Comparison of ENCODE assay signal across 24 cellular contexts in the genomic region with DNA sequence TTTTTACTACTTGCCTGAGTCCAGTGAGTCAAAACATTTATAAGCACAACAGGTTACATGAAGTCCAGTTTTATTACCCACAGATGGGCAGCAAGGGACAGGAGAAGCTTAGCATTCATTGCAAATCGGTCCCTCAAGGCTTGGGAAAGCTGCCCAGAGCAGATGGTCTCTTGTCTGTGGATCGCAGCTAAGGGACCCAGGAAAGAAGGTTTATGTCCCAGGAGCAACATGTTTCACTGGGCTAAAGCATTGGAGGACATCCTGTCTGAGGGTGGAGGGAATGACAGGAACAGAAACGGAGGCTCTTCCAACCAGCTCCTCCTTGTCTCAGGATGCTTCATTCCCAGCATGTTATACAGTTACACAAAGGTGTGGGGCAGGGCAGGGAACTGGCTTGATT. TPM values are rescaled to one million over a fixed set of nuclear protein-coding genes. Genes with fewer than 3 reads are reported as not detected.
DNase-seq lines count a peak whose midpoint lies in the region; ATAC-seq, FAIRE-seq and TF ChIP-seq lines count a peak whose summit lies in the region.
"Had no signal": no experiment of that assay in that cellular context is flagged by ENCODE, and none has a peak within 500 bp of the region (broad histone marks: within the 10 kb centered on the region; RNA-seq: fewer than 3 reads in every experiment).

No MANE protein-coding gene starts in this region.

- WGBS in H1 (ENCODE audit: extremely low coverage in 1 of 2, insufficient coverage in 1 of 2, insufficient read length in 1 of 2, insufficient replicate concordance in 2 of 2, low coverage in 1 of 2, low lambda C conversion rate in 2 of 2, missing lambda C conversion rate in 1 of 2), 2 experiments = 80% methylated on average over 3 of the region's 3 CpGs; no CpG with 5 or more reads in 1 of the 2 experiments
- 96% methylated on average over 3 of the region's 3 CpGs for WGBS in mesenchymal stem cell

- no peaks in the 10 kb centered on the region for H3K23me2 ChIP-seq in H1 (ENCODE audit: low read depth, low read length)

- no peak overlapping the region for H2BK120ac ChIP-seq in H1 (replicated peaks; ENCODE audit: low read depth, low read length)
- H2BK120ac ChIP-seq in mesenchymal stem cell (ENCODE audit: low read depth, low read length) = no peak overlapping the region

- CTCF ChIA-PET in H1 (lab: Charles Lee; ENCODE audit: partially characterized antibody) = interaction anchor here (0.6 to 1.5 kb wide), 3 partner anchors 29 to 595 kb away, joined by 3 to 4 read pairs (median 3); no protein-coding TSS in a partner anchor

- no peak overlapping the region for H4K5ac ChIP-seq in H1 (ENCODE audit: insufficient read length, low read depth, low read length)

- H3K4me1 ChIP-seq in H1 (replicated peaks in 1 of 4; ENCODE audit: control insufficient read depth in 3 of 4, insufficient read depth in 4 of 4, low read length in 3 of 4) (peaks cover 0 to 8% (median 1%) of the 10 kb centered on the region in 4 experiments; a peak in 2 of 7 replicates), mesenchymal stem cell (ENCODE audit: control insufficient read depth, insufficient read depth, low read depth, low read length) (no peaks in the 10 kb centered on the region)

- H3K18ac ChIP-seq in H1 (ENCODE audit: extremely low read depth, low read length) (no peak overlapping the region), mesenchymal stem cell (ENCODE audit: low read depth in 1 of 2, low read length in 2 of 2) (no peak overlapping the region)

- H3K36me3 ChIP-seq in H1 (ENCODE audit: control insufficient read depth in 2 of 4, insufficient read depth in 4 of 4, low read length in 3 of 4) (peaks cover 0 to 37% (median 3%) of the 10 kb centered on the region in 4 experiments; a peak in 4 of 8 replicates), mesenchymal stem cell (ENCODE audit: control insufficient read depth in 1 of 2, insufficient read depth in 2 of 2, low read depth in 1 of 2, low read length in 2 of 2) (peaks cover 0 to 5% of the 10 kb centered on the region in 2 experiments)
- H3K36me3 ChIP-seq: MG63 had no signal

- H2BK20ac ChIP-seq in H1 (ENCODE audit: low read length) = no peak overlapping the region

- H2AFZ ChIP-seq in H1 (ENCODE audit: low read length) (no peak overlapping the region), mesenchymal stem cell (ENCODE audit: low read depth, low read length) (no peak overlapping the region)

- peaks cover 27% of the 10 kb centered on the region for H3K4me1 Mint-ChIP-seq in stimulated activated naive CD8-positive, alpha-beta T cell treated with anti-CD3 and anti-CD28 coated beads, Interleukin-15, amount 100 ng/mL, for 72 hours

- H4K91ac ChIP-seq in H1 (replicated peaks; ENCODE audit: insufficient read length, low read length) (no peak overlapping the region), mesenchymal stem cell (ENCODE audit: low read length) (no peak overlapping the region)

- FAIRE-seq in H1 (lab: Jason Lieb, UNC) = no peak
- FAIRE-seq: GM18507, H54 had no signal

- TF ChIP-seq EP300 in H1 (IDR thresholded peaks at IDR 0.05; ENCODE audit: borderline replicate concordance in 1 of 2, low read depth in 2 of 2, low read length in 2 of 2) = no peak

- H3K14ac ChIP-seq in H1 (ENCODE audit: insufficient read length) = no peak overlapping the region
- H3K14ac ChIP-seq in mesenchymal stem cell (ENCODE audit: low read length in 2 of 2) = no peak overlapping the region

- H3K4me2 ChIP-seq in H1 (ENCODE audit: insufficient read depth in 1 of 2, low read depth in 2 of 2, low read length in 2 of 2) (no peak overlapping the region), mesenchymal stem cell (ENCODE audit: low read length, poor library complexity, severe bottlenecking) (no peak overlapping the region)

- H4K20me1 ChIP-seq in H1 (replicated peaks in 1 of 2; ENCODE audit: control insufficient read depth in 1 of 2, insufficient read depth in 2 of 2, low read length in 2 of 2) = peaks cover 22 to 31% of the 10 kb centered on the region in 2 experiments

- H3K9me3 Mint-ChIP-seq in stimulated activated naive CD8-positive, alpha-beta T cell treated with anti-CD3 and anti-CD28 coated beads, Interleukin-15, amount 100 ng/mL, for 72 hours = no peaks in the 10 kb centered on the region

- no peak for ATAC-seq in stimulated activated naive CD8-positive, alpha-beta T cell treated with anti-CD3 and anti-CD28 coated beads, Interleukin-15, amount 100 ng/mL, for 72 hours
- ATAC-seq: CD8-positive, alpha-beta T cell; SK-N-SH treated with all-trans-retinoic acid at 6 μM for 48 hours had no signal

- DNase-seq in D341Med (ENCODE audit: low spot score) (peak; percentile 39), NCI-H524 (lab: John Stamatoyannopoulos, UW) (peak; percentile 10 to 52), H1 (ENCODE audit: low read depth in 1 of 2, low spot score in 2 of 2) (no peak), mesenchymal stem cell (no peak), NCI-H146 (lab: John Stamatoyannopoulos, UW) (no peak), germinal center (ENCODE audit: low spot score) (no peak), caudate nucleus (lab: John Stamatoyannopoulos, UW) (no peak)
- no peak for DNase-seq in stimulated activated naive CD8-positive, alpha-beta T cell treated with anti-CD3 and anti-CD28 coated beads, Interleukin-15, amount 100 ng/mL, for 72 hours
- DNase-seq: AML-193; C1 segment of cervical spinal cord; CD8-positive, alpha-beta T cell; DMS53; GDM1; MG63; NCI-H1048; NCI-H1436; NCI-H2029 treated with DMSO at 0.1 percent for 48 hours; NCI-H446; NK-92 treated with Interleukin-12 subunit alpha and Interleukin-12 subunit beta, amount 100 ng/mL, for 24 hours; SIG-M5 had no signal

- no peak overlapping the region for H3K23ac ChIP-seq in H1 (ENCODE audit: insufficient read length)
- no peak overlapping the region for H3K23ac ChIP-seq in mesenchymal stem cell (ENCODE audit: low read length in 2 of 2)

- POLR2A ChIA-PET in H1 (lab: Charles Lee; ENCODE audit: partially characterized antibody) = interaction anchor here (0.6 to 1.5 kb wide), 8 partner anchors 9 to 332 kb away, joined by 3 to 6 read pairs (median 3); no protein-coding TSS in a partner anchor

- no peak for TF ChIP-seq RAD21 in H1 (IDR thresholded peaks at IDR 0.05 in 1 of 2, conservative IDR thresholded peaks at IDR 0.05 in 1 of 2; ENCODE audit: low read depth in 2 of 2, low read length in 2 of 2)

- H2AK5ac ChIP-seq in H1 (ENCODE audit: low read depth, low read length) (peak overlapping the region; percentile 32), mesenchymal stem cell (ENCODE audit: low read length, severe bottlenecking) (no peak overlapping the region)

- no peak overlapping the region for H3K4ac ChIP-seq in H1 (replicated peaks; ENCODE audit: insufficient read length, low read depth, low read length)
- no peak overlapping the region for H3K4ac ChIP-seq in mesenchymal stem cell (ENCODE audit: low read depth in 1 of 2, low read length in 2 of 2)

- H3K27ac ChIP-seq in H1 (ENCODE audit: low read depth, low read length) = no peak overlapping the region
- H3K27ac ChIP-seq in mesenchymal stem cell (ENCODE audit: low read length, poor library complexity, severe bottlenecking) = no peak overlapping the region
- H3K27ac ChIP-seq in caudate nucleus (ENCODE audit: low read depth, low read length) = no peak overlapping the region
- H3K27ac ChIP-seq: RWPE1 had no signal

- H3K27me3 Mint-ChIP-seq in stimulated activated naive CD8-positive, alpha-beta T cell treated with anti-CD3 and anti-CD28 coated beads, Interleukin-15, amount 100 ng/mL, for 72 hours = no peaks in the 10 kb centered on the region

- H3K79me1 ChIP-seq in H1 (ENCODE audit: low read depth, low read length) (no peaks in the 10 kb centered on the region), mesenchymal stem cell (replicated peaks; ENCODE audit: low read length, poor library complexity, severe bottlenecking) (peaks cover 2% of the 10 kb centered on the region)

- H3K27ac Mint-ChIP-seq in stimulated activated naive CD8-positive, alpha-beta T cell treated with anti-CD3 and anti-CD28 coated beads, Interleukin-15, amount 100 ng/mL, for 72 hours = peak overlapping the region in 1 of 2 donors; percentile 50
- H3K27ac Mint-ChIP-seq: CD8-positive, alpha-beta T cell had no signal

- H3K56ac ChIP-seq in H1 (replicated peaks; ENCODE audit: insufficient read length, low read depth, low read length) = no peak overlapping the region

- no peak overlapping the region for H3K4me3 Mint-ChIP-seq in stimulated activated naive CD8-positive, alpha-beta T cell treated with anti-CD3 and anti-CD28 coated beads, Interleukin-15, amount 100 ng/mL, for 72 hours
- H3K4me3 Mint-ChIP-seq: CD8-positive, alpha-beta T cell had no signal

- no peak for TF ChIP-seq CTCF in H1 (IDR thresholded peaks at IDR 0.05; ENCODE audit: control extremely low read depth in 1 of 3, insufficient read depth in 1 of 3, low read depth in 1 of 3, low read length in 3 of 3)

- H3K9ac ChIP-seq in H1 (replicated peaks in 1 of 4; ENCODE audit: extremely low read depth in 1 of 4, low read depth in 3 of 4, low read length in 3 of 4) (no peak overlapping the region), mesenchymal stem cell (ENCODE audit: low read length) (no peak overlapping the region)

- H2BK5ac ChIP-seq in H1 (ENCODE audit: low read depth, low read length) (no peak overlapping the region; the same call in 1 of the 2 replicates), mesenchymal stem cell (ENCODE audit: low read depth, low read length, poor library complexity, severe bottlenecking) (no peak overlapping the region)

- H3K4me3 ChIP-seq in H1 (ENCODE audit: extremely low read depth in 1 of 4, insufficient read depth in 2 of 4, low read depth in 3 of 4, low read length in 4 of 4) (no peak overlapping the region), mesenchymal stem cell (ENCODE audit: insufficient read depth in 1 of 2, low read depth in 1 of 2, low read length in 2 of 2) (no peak overlapping the region)
- H3K4me3 ChIP-seq: MG63 had no signal

- no peak for TF ChIP-seq POLR2A in H1 (IDR thresholded peaks at IDR 0.05; ENCODE audit: control extremely low read depth in 1 of 2, low read depth in 2 of 2, low read length in 2 of 2)

- H3K9me3 ChIP-seq in H1 (ENCODE audit: insufficient read depth in 2 of 2, low read depth in 1 of 2, low read length in 1 of 2) (no peaks in the 10 kb centered on the region), mesenchymal stem cell (ENCODE audit: control insufficient read depth, low read length) (no peaks in the 10 kb centered on the region)
- H3K9me3 ChIP-seq: MG63 had no signal

- H3K79me2 ChIP-seq in H1 (ENCODE audit: control insufficient read depth in 1 of 2, insufficient read depth in 2 of 2, low read length in 2 of 2) = peaks cover 54 to 100% of the 10 kb centered on the region in 2 experiments

- H4K8ac ChIP-seq in H1 (ENCODE audit: extremely low read depth, insufficient read depth, low read length) = no peak overlapping the region
- H4K8ac ChIP-seq in mesenchymal stem cell (ENCODE audit: low read length) = peak overlapping the region; percentile 42

- H3K27me3 ChIP-seq in H1 (replicated peaks in 1 of 4; ENCODE audit: control insufficient read depth in 3 of 4, extremely low read depth in 1 of 4, insufficient read depth in 3 of 4, low read length in 3 of 4) (no peaks in the 10 kb centered on the region), mesenchymal stem cell (ENCODE audit: control insufficient read depth in 1 of 2, insufficient read depth in 1 of 2, low read length in 2 of 2) (no peaks in the 10 kb centered on the region)
- H3K27me3 ChIP-seq: MG63 had no signal

- H2BK12ac ChIP-seq in H1 (ENCODE audit: low read depth, low read length) (no peak overlapping the region), mesenchymal stem cell (ENCODE audit: low read length in 2 of 2) (no peak overlapping the region)

- H2BK15ac ChIP-seq in H1 (ENCODE audit: low read length) (no peak overlapping the region), mesenchymal stem cell (ENCODE audit: low read depth, poor library complexity, severe bottlenecking) (no peak overlapping the region)

RNA-seq across cellular contexts. Expression of a gene that starts 39.3 kb away (rescaled TPM):
- total RNA-seq in H1 (2021; fragmentation: NEBNext Ultra II Directional; extraction: Animal tissue kit (Norgen Biotek cat#: 25700)) = 146 and 149 TPM in 2 replicates
- 50.4 and 67.6 TPM in 2 replicates for polyA plus RNA-seq in H1 (2011; rRNA removed)
- polyA plus RNA-seq in H1 (2011; cell fraction: cytosol; rRNA removed) = 76.4 TPM
- polyA plus RNA-seq in H1 (2011; cell fraction: nucleus; rRNA removed) = 67.0 TPM
- 66.2 to 90.3 TPM (median 78.6 TPM) in 4 replicates for polyA plus RNA-seq in H1 (2012, experiment 1 of 2)
- 5.6 TPM for polyA plus RNA-seq in H1 (2012, experiment 2 of 2)
- 87.4 TPM for polyA plus RNA-seq in H1 (2013, experiment 1 of 2)
- 86.9 TPM for polyA plus RNA-seq in H1 (2013, experiment 2 of 2)
- 147 and 171 TPM in 2 replicates for polyA minus RNA-seq in H1 (2011; rRNA and poly(A)+ RNA removed)
- 117 TPM for polyA minus RNA-seq in H1 (2011; cell fraction: cytosol; rRNA and poly(A)+ RNA removed)
- 216 TPM for polyA minus RNA-seq in H1 (2011; cell fraction: nucleus; rRNA and poly(A)+ RNA removed)
- polyA plus RNA-seq in mesenchymal stem cell (2013, experiment 1 of 2) = 14.3 TPM
- polyA plus RNA-seq in mesenchymal stem cell (2013, experiment 2 of 2) = 14.5 TPM

Comparison
In these comparisons a context has a peak if more than half of its experiments do, and no peak if none do; other contexts are left out.
1. DNase-seq: peak in D341Med (single experiment) and NCI-H524 (2 of 2); none in H1 (0 of 2), mesenchymal stem cell (single experiment), NCI-H146 (single experiment), germinal center (single experiment), caudate nucleus (0 of 61) and stimulated activated naive CD8-positive, alpha-beta T cell treated with anti-CD3 and anti-CD28 coated beads, Interleukin-15, amount 100 ng/mL, for 72 hours (0 of 2).